Comparison of ENCODE assay signal across 22 cellular contexts in genomic region chr2:7324706-7325105, GRCh38.
"Had no signal": no experiment of that assay in that cellular context is flagged by ENCODE, and none has a peak within 500 bp of the region (broad histone marks: within the 10 kb centered on the region; RNA-seq: fewer than 3 reads in every experiment).

No MANE protein-coding gene starts in this region.

- H3K36me3 ChIP-seq: brain microvascular endothelial cell, neutrophil, ovary, prostate gland, right lobe of liver, upper lobe of right lung had no signal

- H3K27ac ChIP-seq: brain microvascular endothelial cell, neutrophil, ovary, prostate gland, right lobe of liver, skin epidermis, upper lobe of right lung, VCaP had no signal

- DNase-seq: activated CD4-positive, CD25-positive, alpha-beta regulatory T cell treated with anti-CD3 and anti-CD28 coated beads, Interleukin-2, amount 50 U/mL, for 72 hours; activated gamma-delta T cell treated with Interleukin-2 at 50 U/mL for 16 hours; activated T-cell treated with anti-CD3 and anti-CD28 coated beads, Interleukin-2, amount 50 U/mL, for 1 hour; anterior cingulate cortex; brain microvascular endothelial cell; caudate nucleus; effector CD8-positive, alpha-beta T cell; foreskin melanocyte; hypothalamus; naive thymus-derived CD8-positive, alpha-beta T cell; ovary; right lobe of liver; stimulated activated CD8-positive, alpha-beta memory T cell treated with anti-CD3 and anti-CD28 coated beads, Interleukin-4, amount 100 ng/mL, for 48 hours; stimulated activated naive B cell treated with anti-CD40 and anti-IgM and Interleukin-4, amounts not matched to agents 10 μg/mL and 1 μg/mL and 100 μg/mL, for 72 hours; upper lobe of right lung had no signal

- H3K4me3 ChIP-seq: lung, ovary, prostate gland, right lobe of liver, skin epidermis, upper lobe of right lung had no signal

- H3K27me3 ChIP-seq: brain microvascular endothelial cell, ovary, right lobe of liver, upper lobe of right lung had no signal

- H3K9me3 ChIP-seq: neutrophil, ovary, prostate gland, right lobe of liver, upper lobe of right lung had no signal

- ATAC-seq: left lobe of liver; naive thymus-derived CD8-positive, alpha-beta T cell; right lobe of liver; SK-N-SH treated with all-trans-retinoic acid at 6 μM for 48 hours; stimulated activated naive B cell treated with anti-CD40 and anti-IgM and Interleukin-4, amounts not matched to agents 10 μg/mL and 1 μg/mL and 100 μg/mL, for 72 hours; upper lobe of right lung had no signal

- H3K4me1 ChIP-seq: prostate gland, right lobe of liver, upper lobe of right lung had no signal
